In the genomic region with DNA sequence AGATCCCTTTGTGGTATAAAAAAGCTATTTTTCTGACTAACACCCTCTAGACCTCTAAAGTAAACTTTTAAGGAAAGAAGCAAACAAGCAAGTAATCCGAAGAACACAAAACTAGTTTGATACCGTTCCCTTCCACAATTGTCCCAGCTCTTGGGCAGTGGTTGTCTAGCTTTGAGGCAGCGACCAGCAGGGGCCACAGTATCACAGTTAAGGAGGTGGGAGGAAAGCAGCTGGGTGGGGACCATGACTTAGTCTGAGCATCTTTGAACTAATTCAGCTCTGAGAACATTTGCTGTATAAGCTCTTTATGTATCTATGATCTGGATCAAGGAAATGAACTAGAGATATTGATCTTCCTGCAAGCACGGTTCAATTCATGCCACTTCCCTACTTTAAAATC, we compare ENCODE assay signal across 17 cellular contexts.
"Had no signal": no experiment of that assay in that cellular context is flagged by ENCODE, and none has a peak within 500 bp of the region (broad histone marks: within the 10 kb centered on the region; RNA-seq: fewer than 3 reads in every experiment).

No MANE protein-coding gene starts in this region.

- H3K27ac ChIP-seq: sigmoid colon, spleen, testis, upper lobe of left lung had no signal

- H3K9me3 Mint-ChIP-seq: activated CD4-positive, alpha-beta T cell treated with anti-CD3 and anti-CD28 coated beads, Interleukin-2, amount 10 ng/mL, durations not matched to agents 24 days and 14 days; activated naive CD4-positive, alpha-beta T cell treated with anti-CD3 and anti-CD28 coated beads, Interleukin-2, amount 50 U/mL, for 72 hours; stimulated activated naive CD8-positive, alpha-beta T cell treated with anti-CD3 and anti-CD28 coated beads, Interleukin-15, amount 100 ng/mL, for 72 hours had no signal

- H3K27ac Mint-ChIP-seq: activated CD8-positive, alpha-beta T cell treated with anti-CD3 and anti-CD28 coated beads, Interleukin-2, amount 10 ng/mL, durations not matched to agents 7 days and 5 days; activated naive CD4-positive, alpha-beta T cell treated with anti-CD3 and anti-CD28 coated beads, Interleukin-2, amount 50 U/mL, for 72 hours; stimulated activated naive CD8-positive, alpha-beta T cell treated with anti-CD3 and anti-CD28 coated beads, Interleukin-15, amount 100 ng/mL, for 72 hours had no signal

- H3K36me3 Mint-ChIP-seq: activated naive CD4-positive, alpha-beta T cell treated with anti-CD3 and anti-CD28 coated beads, Interleukin-2, amount 50 U/mL, for 72 hours had no signal

- H3K4me3 ChIP-seq: lung, sigmoid colon, spleen, testis, upper lobe of left lung had no signal

- H3K36me3 ChIP-seq: sigmoid colon, spleen, upper lobe of left lung had no signal

- ATAC-seq: activated CD8-positive, alpha-beta T cell treated with anti-CD3 and anti-CD28 coated beads, Interleukin-2, amount 10 ng/mL, durations not matched to agents 7 days and 5 days; activated naive CD4-positive, alpha-beta T cell treated with anti-CD3 and anti-CD28 coated beads, Interleukin-2, amount 50 U/mL, for 72 hours; esophagus mucosa; stimulated activated naive CD8-positive, alpha-beta T cell treated with anti-CD3 and anti-CD28 coated beads, Interleukin-15, amount 100 ng/mL, for 72 hours had no signal

- H3K27me3 ChIP-seq: sigmoid colon, spleen, testis, upper lobe of left lung had no signal

- H3K4me1 ChIP-seq: testis had no signal

- H3K9me3 ChIP-seq: sigmoid colon, spleen, testis, upper lobe of left lung had no signal

- H3K4me3 Mint-ChIP-seq: activated CD4-positive, alpha-beta T cell treated with anti-CD3 and anti-CD28 coated beads, Interleukin-2, amount 10 ng/mL, durations not matched to agents 24 days and 14 days; activated CD8-positive, alpha-beta T cell treated with anti-CD3 and anti-CD28 coated beads, Interleukin-2, amount 10 ng/mL, durations not matched to agents 7 days and 5 days; stimulated activated naive CD8-positive, alpha-beta T cell treated with anti-CD3 and anti-CD28 coated beads, Interleukin-15, amount 100 ng/mL, for 72 hours had no signal

- DNase-seq: activated CD4-positive, alpha-beta T cell treated with anti-CD3 and anti-CD28 coated beads, Interleukin-2, amount 10 ng/mL, durations not matched to agents 24 days and 14 days; activated CD4-positive, CD25-positive, alpha-beta regulatory T cell; activated CD8-positive, alpha-beta memory T cell treated with anti-CD3 and anti-CD28 coated beads, Interleukin-2, amount 50 U/mL, for 4 hours; activated CD8-positive, alpha-beta T cell treated with anti-CD3 and anti-CD28 coated beads, Interleukin-2, amount 10 ng/mL, durations not matched to agents 7 days and 5 days; activated effector memory CD4-positive, alpha-beta T cell treated with anti-CD3 and anti-CD28 coated beads, Interleukin-2, amount 50 U/mL, for 16 hours; activated T-cell treated with anti-CD3 and anti-CD28 coated beads, Interleukin-2, amount 50 U/mL, for 48 hours; caudate nucleus; islet precursor cell; midbrain; sigmoid colon; spleen; stimulated activated naive CD8-positive, alpha-beta T cell treated with anti-CD3 and anti-CD28 coated beads, Interleukin-15, amount 100 ng/mL, for 72 hours; testis; upper lobe of left lung had no signal
